In genomic region chr14:72741836-72742681, GRCh38 we compare ENCODE assay signal across 19 cellular contexts.
DNase-seq lines count a peak whose midpoint lies in the region; ATAC-seq, FAIRE-seq and TF ChIP-seq lines count a peak whose summit lies in the region.
"Had no signal": no experiment of that assay in that cellular context is flagged by ENCODE, and none has a peak within 500 bp of the region (broad histone marks: within the 10 kb centered on the region; RNA-seq: fewer than 3 reads in every experiment).

No MANE protein-coding gene starts in this region.

- intact Hi-C loops in lower leg skin (cut with DNase I; ENCODE audit: low total_unique reads): no loop called here

- H3K36me3 Mint-ChIP-seq in brain: peaks cover 4% of the 10 kb centered on the region
- H3K36me3 Mint-ChIP-seq: activated naive CD8-positive, alpha-beta T cell; CD4-positive, CD25-positive, alpha-beta regulatory T cell had no signal

- ATAC-seq in GM19395 (IDR thresholded peaks at IDR 0.05; ENCODE audit: unreplicated experiment): no peak
- ATAC-seq: A549; HCT116; PC-3; stimulated activated naive CD8-positive, alpha-beta T cell treated with anti-CD3 and anti-CD28 coated beads, Interleukin-15, amount 100 ng/mL, for 72 hours had no signal

- peaks cover 3% of the 10 kb centered on the region for H3K27me3 Mint-ChIP-seq in brain
- H3K27me3 Mint-ChIP-seq: activated B cell treated with CpG ODN at 0.5 μM for 24 hours; activated naive CD8-positive, alpha-beta T cell; CD4-positive, CD25-positive, alpha-beta regulatory T cell; stimulated activated naive CD8-positive, alpha-beta T cell treated with anti-CD3 and anti-CD28 coated beads, Interleukin-15, amount 100 ng/mL, for 72 hours had no signal

- H3K4me3 Mint-ChIP-seq in brain: no peak overlapping the region
- H3K4me3 Mint-ChIP-seq: activated B cell treated with CpG ODN at 0.5 μM for 24 hours; activated naive CD8-positive, alpha-beta T cell; CD4-positive, CD25-positive, alpha-beta regulatory T cell; stimulated activated naive CD8-positive, alpha-beta T cell treated with anti-CD3 and anti-CD28 coated beads, Interleukin-15, amount 100 ng/mL, for 72 hours had no signal

- peak; percentile 25 for DNase-seq in activated CD8-positive, alpha-beta memory T cell treated with anti-CD3 and anti-CD28 coated beads, Interleukin-2, amount 50 U/mL, for 48 hours
- no peak for DNase-seq in activated CD8-positive, alpha-beta memory T cell treated with anti-CD3 and anti-CD28 coated beads, Interleukin-2, amount 50 U/mL, for 4 hours
- DNase-seq in lower leg skin (ENCODE audit: low spot score in 2 of 2) (peak; percentile 6 to 75), urothelium cell line (ENCODE audit: low spot score) (no peak), SW 1271 (lab: John Stamatoyannopoulos, UW) (no peak), brain microvascular endothelial cell (no peak)
- DNase-seq: activated B cell treated with CpG ODN at 0.5 μM for 24 hours; CD4-positive, CD25-positive, alpha-beta regulatory T cell; KG1; NCI-H1417; NCI-H446 treated with DMSO at 0.1 percent for 48 hours; PC-3; stimulated activated naive CD8-positive, alpha-beta T cell treated with anti-CD3 and anti-CD28 coated beads, Interleukin-15, amount 100 ng/mL, for 72 hours had no signal

- peak; percentile 5 for FAIRE-seq in urothelium cell line (lab: Jason Lieb, UNC)
- FAIRE-seq: A549, islet of Langerhans had no signal

- H3K9me3 Mint-ChIP-seq in brain: peaks cover 0 to 5% (median 2%) of the 10 kb centered on the region in 5 experiments
- H3K9me3 Mint-ChIP-seq: activated B cell treated with CpG ODN at 0.5 μM for 24 hours; CD4-positive, CD25-positive, alpha-beta regulatory T cell; stimulated activated naive CD8-positive, alpha-beta T cell treated with anti-CD3 and anti-CD28 coated beads, Interleukin-15, amount 100 ng/mL, for 72 hours had no signal

- H3K27ac Mint-ChIP-seq in brain: peak overlapping the region; percentile 50 to 89 (median 86)
- H3K27ac Mint-ChIP-seq: activated B cell treated with CpG ODN at 0.5 μM for 24 hours; activated naive CD8-positive, alpha-beta T cell; CD4-positive, CD25-positive, alpha-beta regulatory T cell had no signal

- 56 to 62% methylated on average over 32 of the region's 33 CpGs for WGBS in lower leg skin, 2 donors

- H3K27ac ChIP-seq in brain microvascular endothelial cell: no peak overlapping the region
- H3K27ac ChIP-seq: A549 had no signal

- TF ChIP-seq CTCF in brain (conservative IDR thresholded peaks at IDR 0.05) (no peak), lower leg skin (IDR thresholded peaks at IDR 0.05) (no peak), brain microvascular endothelial cell (IDR thresholded peaks at IDR 0.05; ENCODE audit: low read depth, low read length, missing control alignments) (no peak)

- no peak for TF ChIP-seq POLR2A in lower leg skin (IDR thresholded peaks at IDR 0.05)

- in situ Hi-C loops in brain microvascular endothelial cell (cut with HindIII; ENCODE audit: low pct_ligation_motif_present, low sequenced_read_pairs): no loop called here

- peaks cover 47% of the 10 kb centered on the region for H3K4me1 Mint-ChIP-seq in brain
- H3K4me1 Mint-ChIP-seq: activated B cell treated with CpG ODN at 0.5 μM for 24 hours; stimulated activated naive CD8-positive, alpha-beta T cell treated with anti-CD3 and anti-CD28 coated beads, Interleukin-15, amount 100 ng/mL, for 72 hours had no signal

- H3K36me3 ChIP-seq in brain microvascular endothelial cell (replicated peaks): peaks cover 2% of the 10 kb centered on the region

- H3K4me3 ChIP-seq in lower leg skin (ENCODE audit: low read depth, poor library complexity, severe bottlenecking) (no peak overlapping the region), brain microvascular endothelial cell (ENCODE audit: low read depth, low read length) (no peak overlapping the region)
- H3K4me3 ChIP-seq: A549 had no signal

- no peaks in the 10 kb centered on the region for H3K27me3 ChIP-seq in brain microvascular endothelial cell (replicated peaks)

Comparison
In these comparisons a context has a peak if more than half of its experiments do, and no peak if none do; other contexts are left out.
1. DNase-seq: peak in activated CD8-positive, alpha-beta memory T cell treated with anti-CD3 and anti-CD28 coated beads, Interleukin-2, amount 50 U/mL, for 48 hours (single experiment) and lower leg skin (2 of 2); none in activated CD8-positive, alpha-beta memory T cell treated with anti-CD3 and anti-CD28 coated beads, Interleukin-2, amount 50 U/mL, for 4 hours (single experiment), urothelium cell line (single experiment), SW 1271 (0 of 2) and brain microvascular endothelial cell (single experiment).